Comparison of ENCODE assay signal across 9 cellular contexts in genomic region chr2:194166818-194167217, GRCh38.
DNase-seq lines count a peak whose midpoint lies in the region; ATAC-seq, FAIRE-seq and TF ChIP-seq lines count a peak whose summit lies in the region.
"Had no signal": no experiment of that assay in that cellular context is flagged by ENCODE, and none has a peak within 500 bp of the region (broad histone marks: within the 10 kb centered on the region; RNA-seq: fewer than 3 reads in every experiment).

No MANE protein-coding gene starts in this region.

- FAIRE-seq in G401.6 (lab: Jason Lieb, UNC), result peak; percentile 59

- H3K27me3 ChIP-seq in RWPE2 (ENCODE audit: insufficient read depth, poor library complexity, severe bottlenecking) (no peaks in the 10 kb centered on the region), thyroid gland (no peaks in the 10 kb centered on the region)

- H3K4me3 ChIP-seq in RWPE2 (ENCODE audit: severe bottlenecking), result no peak overlapping the region
- no peak overlapping the region for H3K4me3 ChIP-seq in thyroid gland (replicated peaks in 1 of 3)

- ATAC-seq in GM21447 (IDR thresholded peaks at IDR 0.05; ENCODE audit: unreplicated experiment) (peak; percentile 86), RWPE2 (ENCODE audit: low read depth) (peak; percentile 69)

- H3K4me1 ChIP-seq in RWPE2 (ENCODE audit: insufficient read depth, poor library complexity, severe bottlenecking) (no peaks in the 10 kb centered on the region), thyroid gland (no peaks in the 10 kb centered on the region)

- no peak overlapping the region for H3K27ac ChIP-seq in RWPE2 (ENCODE audit: poor library complexity, severe bottlenecking)
- no peak overlapping the region for H3K27ac ChIP-seq in thyroid gland

- no peak for TF ChIP-seq POLR2A in thyroid gland (IDR thresholded peaks at IDR 0.05)

- H3K36me3 ChIP-seq in RWPE2 (ENCODE audit: low read depth) (no peaks in the 10 kb centered on the region), thyroid gland (no peaks in the 10 kb centered on the region)

- peak; percentile 42 for TF ChIP-seq CTCF in RWPE2 (IDR thresholded peaks at IDR 0.05; ENCODE audit: poor library complexity, severe bottlenecking)
- TF ChIP-seq CTCF in thyroid gland (IDR thresholded peaks at IDR 0.05), result peak in 1 of 6 experiments; percentile 30

- WGBS in thyroid gland, 2 donors, result 47 to 48% methylated on average over 2 of the region's 2 CpGs

- H3K9me3 ChIP-seq in RWPE2 (ENCODE audit: severe bottlenecking), result no peaks in the 10 kb centered on the region
- no peaks in the 10 kb centered on the region for H3K9me3 ChIP-seq in thyroid gland

- intact Hi-C loops in thyroid gland (cut with DNase I) (no loop called here), posterior vena cava (cut with DNase I) (no loop called here)

- peak; percentile 14 for DNase-seq in HK-2 (ENCODE audit: unreplicated experiment)
- DNase-seq in RWPE2 (ENCODE audit: low spot score), result no peak
- DNase-seq in glomerular visceral epithelial cell (ENCODE audit: extremely low spot score), result peak; percentile 35
- DNase-seq in thyroid gland, result no peak
- no peak for DNase-seq in activated effector memory CD4-positive, alpha-beta T cell treated with Interleukin-2 at 50 U/mL for 16 hours
- no peak for DNase-seq in posterior vena cava (ENCODE audit: low spot score)
- DNase-seq: naive B cell had no signal

Comparison
In these comparisons a context has a peak if more than half of its experiments do, and no peak if none do; other contexts are left out.
1. DNase-seq: peak in HK-2 (single experiment) and glomerular visceral epithelial cell (single experiment); none in RWPE2 (single experiment), thyroid gland (0 of 2), activated effector memory CD4-positive, alpha-beta T cell treated with Interleukin-2 at 50 U/mL for 16 hours (single experiment) and posterior vena cava (single experiment).